ENCODE assay signal across 21 cellular contexts in the genomic region with DNA sequence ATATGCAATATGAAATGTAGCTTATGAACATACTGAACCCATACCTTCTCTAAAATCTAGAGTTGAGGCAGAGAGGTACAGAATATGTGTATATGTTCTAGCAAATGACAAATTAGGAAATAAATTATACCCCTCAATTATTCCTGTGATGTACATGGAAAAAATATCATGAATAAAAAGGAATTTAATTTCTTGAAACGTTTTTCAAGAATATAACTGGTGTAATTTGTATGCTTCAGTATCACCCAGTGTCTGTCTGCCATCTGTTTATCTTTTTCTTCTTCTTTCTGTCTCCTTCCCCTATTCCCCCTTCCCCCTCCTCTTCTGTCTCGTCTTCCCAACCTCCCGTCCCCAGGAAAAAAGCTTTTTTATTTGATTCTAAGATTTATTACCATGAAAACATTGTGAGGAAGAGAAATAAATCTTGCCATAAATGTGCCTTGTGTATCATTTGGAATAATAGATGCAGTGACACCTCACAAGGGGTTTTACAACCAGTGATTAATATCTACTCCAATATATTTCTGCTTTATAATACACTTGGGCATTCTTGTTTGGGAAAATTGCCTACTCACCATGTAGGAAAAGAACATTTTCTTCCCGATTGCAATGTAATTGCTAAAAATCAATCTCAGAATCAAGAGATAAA.
A peak's percentile ranks its signal among the peaks of the same experiment; 100 is the strongest.
DNase-seq lines count a peak whose midpoint lies in the region; ATAC-seq, FAIRE-seq and TF ChIP-seq lines count a peak whose summit lies in the region.
"Had no signal": no experiment of that assay in that cellular context is flagged by ENCODE, and none has a peak within 500 bp of the region (broad histone marks: within the 10 kb centered on the region; RNA-seq: fewer than 3 reads in every experiment).

No MANE protein-coding gene starts in this region.

- CTCF ChIA-PET in HEK293T (lab: Yijun Ruan, JAX): no interaction called here

- POLR2A ChIA-PET in HEK293T (lab: Yijun Ruan, JAX): interaction anchor here (0.9 kb wide), 1 partner anchor 12 kb away, joined by 3 read pairs; no protein-coding TSS in a partner anchor

- peaks cover 20% of the 10 kb centered on the region for H3K4me1 Mint-ChIP-seq in nephron progenitor cell

- no peak overlapping the region for H3K27ac ChIP-seq in substantia nigra (ENCODE audit: low read depth, low read length, poor library complexity, severe bottlenecking)
- H3K27ac ChIP-seq: HL-60 had no signal

- peak overlapping the region; percentile 9 for H3K4me3 Mint-ChIP-seq in nephron progenitor cell

- H3K36me3 Mint-ChIP-seq in nephron progenitor cell (ENCODE audit: low read depth): peaks cover 26% of the 10 kb centered on the region

- no peak for ATAC-seq in GM21423 (IDR thresholded peaks at IDR 0.05; ENCODE audit: unreplicated experiment)
- ATAC-seq: HCT116 had no signal

- no peaks in the 10 kb centered on the region for H3K27me3 Mint-ChIP-seq in nephron progenitor cell (ENCODE audit: low read depth, poor library complexity)
- H3K27me3 Mint-ChIP-seq: CD4-positive, CD25-positive, alpha-beta regulatory T cell had no signal

- peak overlapping the region; percentile 21 for H3K27ac Mint-ChIP-seq in nephron progenitor cell
- H3K27ac Mint-ChIP-seq: CD4-positive, CD25-positive, alpha-beta regulatory T cell; CD8-positive, alpha-beta memory T cell had no signal

- FAIRE-seq in D721Med (lab: Jason Lieb, UNC): no peak
- FAIRE-seq: A204.1, G401.6, GM12891 had no signal

- no peak for DNase-seq in HEK293T (ENCODE audit: extremely low spot score)
- peak; percentile 66 for DNase-seq in NCI-H69 (lab: John Stamatoyannopoulos, UW)
- no peak for DNase-seq in nephron progenitor cell
- DNase-seq in substantia nigra (lab: John Stamatoyannopoulos, UW): no peak
- no peak for DNase-seq in D721Med (ENCODE audit: insufficient read length, low spot score)
- DNase-seq: ACHN; BE2C; C1 segment of cervical spinal cord; CD4-positive, CD25-positive, alpha-beta regulatory T cell; CD8-positive, alpha-beta memory T cell; COR-L47; GOT3; H7; IMR-90; KBM-7 had no signal

- TF ChIP-seq CTCF in nephron progenitor cell (IDR thresholded peaks at IDR 0.05) (no peak), D721Med (IDR thresholded peaks at IDR 0.05; ENCODE audit: insufficient read depth, missing control alignments) (no peak)

- peaks cover 25% of the 10 kb centered on the region for H3K9me3 Mint-ChIP-seq in nephron progenitor cell
- H3K9me3 Mint-ChIP-seq: CD8-positive, alpha-beta memory T cell had no signal

TF ChIP-seq in HEK293T, 16 proteins besides CTCF, POLR2A, EP300 and RAD21:
- TF ChIP-seq, protein P1, sequence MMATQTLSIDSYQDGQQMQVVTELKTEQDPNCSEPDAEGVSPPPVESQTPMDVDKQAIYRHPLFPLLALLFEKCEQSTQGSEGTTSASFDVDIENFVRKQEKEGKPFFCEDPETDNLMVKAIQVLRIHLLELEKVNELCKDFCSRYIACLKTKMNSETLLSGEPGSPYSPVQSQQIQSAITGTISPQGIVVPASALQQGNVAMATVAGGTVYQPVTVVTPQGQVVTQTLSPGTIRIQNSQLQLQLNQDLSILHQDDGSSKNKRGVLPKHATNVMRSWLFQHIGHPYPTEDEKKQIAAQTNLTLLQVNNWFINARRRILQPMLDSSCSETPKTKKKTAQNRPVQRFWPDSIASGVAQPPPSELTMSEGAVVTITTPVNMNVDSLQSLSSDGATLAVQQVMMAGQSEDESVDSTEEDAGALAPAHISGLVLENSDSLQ (IDR thresholded peaks at IDR 0.05): peak; percentile 86
- no peak for TF ChIP-seq TARDBP (IDR thresholded peaks at IDR 0.05)
- TF ChIP-seq SP1 (IDR thresholded peaks at IDR 0.05): no peak
- TF ChIP-seq L3MBTL2 (conservative IDR thresholded peaks at IDR 0.05): no peak
- no peak for TF ChIP-seq FOXA1 (IDR thresholded peaks at IDR 0.05)
- no peak for TF ChIP-seq FOXM1 (IDR thresholded peaks at IDR 0.05; ENCODE audit: borderline replicate concordance)
- peak; percentile 58; the same call in 1 of the 2 replicates for TF ChIP-seq CTBP1 (IDR thresholded peaks at IDR 0.05; ENCODE audit: borderline replicate concordance)
- TF ChIP-seq ZNF384 (IDR thresholded peaks at IDR 0.05): no peak
- TF ChIP-seq NFRKB (IDR thresholded peaks at IDR 0.05): no peak
- TF ChIP-seq SUZ12 (IDR thresholded peaks at IDR 0.05): no peak
- no peak for TF ChIP-seq FOXK2 (IDR thresholded peaks at IDR 0.05)
- TF ChIP-seq ARNT (IDR thresholded peaks at IDR 0.05): no peak
- no peak for TF ChIP-seq BHLHE40 (IDR thresholded peaks at IDR 0.05; ENCODE audit: borderline replicate concordance)
- TF ChIP-seq LEF1 (IDR thresholded peaks at IDR 0.05; ENCODE audit: borderline replicate concordance): no peak
